ENCODE assay signal across 15 cellular contexts in genomic region chr4:139806929-139807328, GRCh38.
"Had no signal": no experiment of that assay in that cellular context is flagged by ENCODE, and none has a peak within 500 bp of the region (broad histone marks: within the 10 kb centered on the region; RNA-seq: fewer than 3 reads in every experiment).

No MANE protein-coding gene starts in this region.

- H3K4me3 ChIP-seq: dorsolateral prefrontal cortex, mucosa of descending colon, suprapubic skin had no signal

- H3K27me3 ChIP-seq: dorsolateral prefrontal cortex, suprapubic skin had no signal

- DNase-seq: activated CD4-positive, alpha-beta T cell treated with anti-CD3 and anti-CD28 coated beads, Interleukin-2, amount 50 U/mL, for 4 hours; activated CD4-positive, CD25-positive, alpha-beta regulatory T cell treated with anti-CD3 and anti-CD28 coated beads, Interleukin-2, amount 50 U/mL, for 72 hours; activated effector memory CD4-positive, alpha-beta T cell treated with Interleukin-2 at 50 U/mL for 16 hours; activated T-cell treated with anti-CD3 and anti-CD28 coated beads, Interleukin-2, amount 50 U/mL, for 24 hours; amniotic stem cell; dorsolateral prefrontal cortex; left colon; mammary epithelial cell; mucosa of descending colon; naive thymus-derived CD8-positive, alpha-beta T cell; stimulated activated CD4-positive, alpha-beta T cell treated with anti-CD3 and anti-CD28 coated beads, Interleukin-2, amount 100 ng/mL, for 48 hours; stimulated activated naive CD8-positive, alpha-beta T cell treated with anti-CD3 and anti-CD28 coated beads, Interleukin-15, Interleukin-2, amounts not matched to agents 100 U/mL and 50 U/mL, for 24 hours had no signal

- ATAC-seq: activated naive CD4-positive, alpha-beta T cell treated with anti-CD3 and anti-CD28 coated beads, Interleukin-2, amount 50 U/mL, for 72 hours; esophagus mucosa; left colon; mucosa of descending colon; naive thymus-derived CD8-positive, alpha-beta T cell; stimulated activated naive CD8-positive, alpha-beta T cell treated with anti-CD3 and anti-CD28 coated beads, Interleukin-15, Interleukin-2, amounts not matched to agents 100 U/mL and 50 U/mL, for 24 hours had no signal

- H3K9me3 ChIP-seq: suprapubic skin had no signal

- H3K27ac ChIP-seq: dorsolateral prefrontal cortex, suprapubic skin had no signal

- H3K36me3 ChIP-seq: suprapubic skin had no signal
